7 cellular contexts compared by ENCODE assay signal in genomic region chr19:28878862-28879566, GRCh38.
DNase-seq lines count a peak whose midpoint lies in the region; ATAC-seq and TF ChIP-seq lines count a peak whose summit lies in the region.

No MANE protein-coding gene starts in this region.

- no peak overlapping the region for H3K9ac ChIP-seq in SU-DHL-6 (ENCODE audit: low read length)

- H3K4me3 ChIP-seq in GM12864 (ENCODE audit: low read depth, low read length) (no peak overlapping the region), SU-DHL-6 (ENCODE audit: insufficient read depth, low read length, poor library complexity, severe bottlenecking) (no peak overlapping the region), hepatocyte (no peak overlapping the region), skeletal muscle cell (ENCODE audit: low read depth, low read length) (no peak overlapping the region)

- no peaks in the 10 kb centered on the region for H3F3A ChIP-seq in SU-DHL-6 (ENCODE audit: insufficient read depth)

- TF ChIP-seq CTCF in GM12864 (IDR thresholded peaks at IDR 0.05; ENCODE audit: low read depth, low read length, missing control alignments) (peak; percentile 57), SU-DHL-6 (IDR thresholded peaks at IDR 0.05; ENCODE audit: insufficient read depth, low read length, poor library complexity, severe bottlenecking) (peak; percentile 49), hepatocyte (IDR thresholded peaks at IDR 0.05; ENCODE audit: poor library complexity) (peak; percentile 77)

- no peaks in the 10 kb centered on the region for H3K79me2 ChIP-seq in SU-DHL-6 (ENCODE audit: insufficient read depth, low read length)
- H3K79me2 ChIP-seq in hepatocyte = no peaks in the 10 kb centered on the region

- no peaks in the 10 kb centered on the region for H3K36me3 ChIP-seq in SU-DHL-6 (ENCODE audit: low read length)
- no peaks in the 10 kb centered on the region for H3K36me3 ChIP-seq in hepatocyte (replicated peaks; ENCODE audit: insufficient read depth, low read depth)

- DNase-seq in GM12864 (ENCODE audit: low read depth) = peak; percentile 15
- DNase-seq in NCI-H1048 (lab: John Stamatoyannopoulos, UW) = peak; percentile 30
- DNase-seq in amygdala (lab: John Stamatoyannopoulos, UW) = peak in 43 of 56 donors; percentile 1 to 83 (median 37)
- peak; percentile 93 for DNase-seq in hepatocyte (ENCODE audit: low spot score)
- DNase-seq in skeletal muscle cell (ENCODE audit: low read depth) = peak; percentile 28

- no peak overlapping the region for H3K27ac ChIP-seq in SU-DHL-6 (ENCODE audit: low read depth, low read length)
- no peak overlapping the region for H3K27ac ChIP-seq in hepatocyte

- no peaks in the 10 kb centered on the region for H3K9me2 ChIP-seq in SU-DHL-6 (replicated peaks; ENCODE audit: insufficient read depth, low read length)
- H3K9me2 ChIP-seq in hepatocyte (replicated peaks; ENCODE audit: insufficient read depth) = no peaks in the 10 kb centered on the region

- H3K27me3 ChIP-seq in SU-DHL-6 (ENCODE audit: low read length) (no peaks in the 10 kb centered on the region), hepatocyte (peaks cover 3% of the 10 kb centered on the region)

- 31% methylated on average over 11 of the region's 11 CpGs for WGBS in hepatocyte (ENCODE audit: low lambda C conversion rate, missing lambda C conversion rate)

- H2AFZ ChIP-seq in SU-DHL-6 (ENCODE audit: low read depth, low read length, severe bottlenecking) = no peak overlapping the region
- H2AFZ ChIP-seq in hepatocyte = no peak overlapping the region

- H3K4me2 ChIP-seq in SU-DHL-6 (ENCODE audit: low read depth, low read length, poor library complexity, severe bottlenecking) (no peak overlapping the region), hepatocyte (no peak overlapping the region)

- no peaks in the 10 kb centered on the region for H4K20me1 ChIP-seq in SU-DHL-6 (ENCODE audit: low read depth, low read length)
- H4K20me1 ChIP-seq in hepatocyte (ENCODE audit: insufficient read depth, poor library complexity, severe bottlenecking) = no peaks in the 10 kb centered on the region

- no peaks in the 10 kb centered on the region for H3K4me1 ChIP-seq in hepatocyte (ENCODE audit: insufficient read depth)

- no peak for ATAC-seq in HG02610 (IDR thresholded peaks at IDR 0.05; ENCODE audit: unreplicated experiment)

- H3K9me3 ChIP-seq in SU-DHL-6 (ENCODE audit: insufficient read depth, low read length) = no peaks in the 10 kb centered on the region
- H3K9me3 ChIP-seq in hepatocyte (ENCODE audit: low read depth) = no peaks in the 10 kb centered on the region

Comparison
In these comparisons a context has a peak if more than half of its experiments do, and no peak if none do; other contexts are left out.
1. DNase-seq: peak in every context shown above with its lines; median percentile 93 in hepatocyte; 37 in amygdala; 30 in NCI-H1048; 28 in skeletal muscle cell; 15 in GM12864.